8 cellular contexts compared by ENCODE assay signal in genomic region chr16:1942810-1943726, GRCh38. TPM values are rescaled to one million over a fixed set of nuclear protein-coding genes. Genes with fewer than 3 reads are reported as not detected.
DNase-seq lines count a peak whose midpoint lies in the region; ATAC-seq, FAIRE-seq and TF ChIP-seq lines count a peak whose summit lies in the region.

Gene MSRB1 (minus strand): TSS chr16:1943199. CDS start chr16:1943156, 43 bp downstream.

- WGBS in heart left ventricle, 4 donors = 2 to 5% (median 2%) methylated on average over 31 to 77 of the region's 77 CpGs

- ATAC-seq in HG02870 (IDR thresholded peaks at IDR 0.05; ENCODE audit: unreplicated experiment) (peak; percentile 81), heart left ventricle (peak; percentile 91 to 96 (median 93))

- H3K27ac Mint-ChIP-seq in progenitor cell of endocrine pancreas = peak within 1 kb of the TSS; percentile 77

- H3K4me1 Mint-ChIP-seq in progenitor cell of endocrine pancreas (ENCODE audit: low read depth) = peaks cover 2% of the 10 kb centered on the region

- peak within 1 kb of the TSS; percentile 88 for H3K4me3 Mint-ChIP-seq in progenitor cell of endocrine pancreas (ENCODE audit: low read depth)

- H3K9me3 ChIP-seq in heart left ventricle = no peaks in the 10 kb centered on the region

- H3K36me3 ChIP-seq in heart left ventricle = peaks cover 0 to 36% (median 31%) of the 10 kb centered on the region in 9 donors

- intact Hi-C loops in T-helper 1 cell treated with Interleukin-12 subunit alpha and Interleukin-12 subunit beta and Interleukin-4 antibody, amounts not matched to agents 30 ng/mL and 1 ng/mL, for 36 hours (cut with micrococcal nuclease) = loop anchor here (1.0 to 5.0 kb wide), 13 partner anchors 14 to 1301 kb away; partner anchors contain the start of genes HAGH, MCRIP2, MEIOB and MLST8
- intact Hi-C loops in heart left ventricle (cut with DNase I) = loop anchor here in 2 of 10 donors (1.0 to 5.0 kb wide), 2 partner anchors 18 to 161 kb away; partner anchors contain the start of genes NUBP2 (in 1 of the 2) and SPSB3 (in 1 of the 2)

- peak; percentile 82 for TF ChIP-seq POLR2A in GM12892 (IDR thresholded peaks at IDR 0.05; ENCODE audit: low read depth, low read length)
- peak; percentile 90 to 98 for TF ChIP-seq POLR2A in heart left ventricle (IDR thresholded peaks at IDR 0.05)

- H3K36me3 Mint-ChIP-seq in progenitor cell of endocrine pancreas (ENCODE audit: insufficient read depth) = no peaks in the 10 kb centered on the region

- DNase-seq in GM12892 (ENCODE audit: insufficient read length) (peak; percentile 100), NCI-H146 treated with DMSO at 0.1 percent for 48 hours (lab: John Stamatoyannopoulos, UW; ENCODE audit: unreplicated experiment) (peak; percentile 99), amniotic epithelial cell (ENCODE audit: low read depth) (peak; percentile 96), heart left ventricle (peak; percentile 100), progenitor cell of endocrine pancreas (ENCODE audit: low spot score, unreplicated experiment) (peak; percentile 100), ureter (ENCODE audit: low spot score) (peak; percentile 100)

- no peaks in the 10 kb centered on the region for H3K27me3 Mint-ChIP-seq in progenitor cell of endocrine pancreas

- FAIRE-seq in GM12892 (lab: Jason Lieb, UNC) = peak; percentile 100

- H3K27ac ChIP-seq in heart left ventricle = peak within 1 kb of the TSS in 11 of 12 donors; percentile 77 to 89 (median 81)

- H3K4me3 ChIP-seq in heart left ventricle = peak within 1 kb of the TSS; percentile 50 to 88 (median 78)

- TF ChIP-seq CTCF in heart left ventricle (IDR thresholded peaks at IDR 0.05) (no peak), progenitor cell of endocrine pancreas (IDR thresholded peaks at IDR 0.05; ENCODE audit: unreplicated experiment) (peak; percentile 14)

- no peaks in the 10 kb centered on the region for H3K27me3 ChIP-seq in heart left ventricle

- H3K9me3 Mint-ChIP-seq in progenitor cell of endocrine pancreas (ENCODE audit: low read depth) = no peaks in the 10 kb centered on the region

- peaks cover 0 to 30% (median 16%) of the 10 kb centered on the region in 12 donors for H3K4me1 ChIP-seq in heart left ventricle

RNA-seq across cellular contexts. Expression of gene MSRB1, which starts in this region (rescaled TPM):
- polyA plus RNA-seq in GM12892 (2012; ENCODE audit: missing spikeins) = 25.6 TPM
- total RNA-seq in T-helper 1 cell treated with Interleukin-12 subunit alpha and Interleukin-12 subunit beta and Interleukin-4 antibody, amounts not matched to agents 30 ng/mL and 1 ng/mL, for 36 hours = 24.4 and 26.6 TPM in 2 replicates
- total RNA-seq in heart left ventricle (10 to 100 TPM; 12.4 to 49.2 (median 31.1) TPM), progenitor cell of endocrine pancreas (28.5 and 28.9 TPM in 2 replicates), ureter (27.2 TPM)
- 10 to 100 TPM; 48.4 to 70.2 TPM for polyA plus RNA-seq in heart left ventricle

Comparison
In these comparisons a context has a peak if more than half of its experiments do, and no peak if none do; other contexts are left out.
1. Peak in every context shown above with its lines: DNase-seq, ATAC-seq, H3K4me3 ChIP-seq and H3K27ac ChIP-seq.